22 cellular contexts compared by ENCODE assay signal in genomic region chr1:48616710-48617109, GRCh38.
"Had no signal": no experiment of that assay in that cellular context is flagged by ENCODE, and none has a peak within 500 bp of the region (broad histone marks: within the 10 kb centered on the region; RNA-seq: fewer than 3 reads in every experiment).

No MANE protein-coding gene starts in this region.

- H3K4me3 Mint-ChIP-seq: activated CD4-positive, alpha-beta T cell treated with anti-CD3 and anti-CD28 coated beads, Interleukin-2, amount 10 ng/mL, durations not matched to agents 24 days and 14 days; activated CD8-positive, alpha-beta T cell treated with anti-CD3 and anti-CD28 coated beads, Interleukin-2, amount 10 ng/mL, durations not matched to agents 7 days and 5 days; activated naive CD4-positive, alpha-beta T cell treated with anti-CD3 and anti-CD28 coated beads, Interleukin-2, amount 10 ng/mL, durations not matched to agents 7 days and 5 days; activated T-cell treated with anti-CD3 and anti-CD28 coated beads, Interleukin-2, amount 50 U/mL, for 4 hours; naive B cell; T-helper 2 cell treated with Interferon-gamma antibody and Interleukin-4, amounts not matched to agents 5 μg/mL and 100 μg/mL, for 36 hours; type B pancreatic cell had no signal

- H3K36me3 Mint-ChIP-seq: activated naive CD4-positive, alpha-beta T cell treated with anti-CD3 and anti-CD28 coated beads, Interleukin-2, amount 10 ng/mL, durations not matched to agents 7 days and 5 days; naive B cell; type B pancreatic cell had no signal

- H3K4me3 ChIP-seq: ascending aorta, gastroesophageal sphincter, heart right ventricle, left ventricle myocardium inferior, psoas muscle, stomach had no signal

- ATAC-seq: activated CD8-positive, alpha-beta T cell treated with anti-CD3 and anti-CD28 coated beads, Interleukin-2, amount 10 ng/mL, durations not matched to agents 7 days and 5 days; activated T-cell treated with anti-CD3 and anti-CD28 coated beads, Interleukin-2, amount 50 U/mL, for 4 hours; esophagus mucosa; gastroesophageal sphincter; heart right ventricle; psoas muscle; right cardiac atrium had no signal

- H3K36me3 ChIP-seq: ascending aorta, gastroesophageal sphincter, heart right ventricle, left ventricle myocardium inferior, stomach had no signal

- H3K9me3 Mint-ChIP-seq: activated CD4-positive, alpha-beta T cell treated with anti-CD3 and anti-CD28 coated beads, Interleukin-2, amount 10 ng/mL, durations not matched to agents 24 days and 14 days; activated naive CD4-positive, alpha-beta T cell treated with anti-CD3 and anti-CD28 coated beads, Interleukin-2, amount 10 ng/mL, durations not matched to agents 7 days and 5 days; activated T-cell treated with anti-CD3 and anti-CD28 coated beads, Interleukin-2, amount 50 U/mL, for 4 hours; naive B cell; T-helper 2 cell treated with Interferon-gamma antibody and Interleukin-4, amounts not matched to agents 5 μg/mL and 100 μg/mL, for 36 hours; type B pancreatic cell had no signal

- H3K27ac Mint-ChIP-seq: activated CD4-positive, alpha-beta T cell treated with anti-CD3 and anti-CD28 coated beads, Interleukin-2, amount 10 ng/mL, durations not matched to agents 24 days and 14 days; activated CD8-positive, alpha-beta T cell treated with anti-CD3 and anti-CD28 coated beads, Interleukin-2, amount 10 ng/mL, durations not matched to agents 7 days and 5 days; activated naive CD4-positive, alpha-beta T cell treated with anti-CD3 and anti-CD28 coated beads, Interleukin-2, amount 10 ng/mL, durations not matched to agents 7 days and 5 days; naive B cell; T-helper 2 cell treated with Interferon-gamma antibody and Interleukin-4, amounts not matched to agents 5 μg/mL and 100 μg/mL, for 36 hours; type B pancreatic cell had no signal

- H3K27me3 ChIP-seq: ascending aorta, gastroesophageal sphincter, stomach had no signal

- DNase-seq: activated CD4-positive, alpha-beta T cell treated with anti-CD3 and anti-CD28 coated beads, Interleukin-2, amount 10 ng/mL, durations not matched to agents 24 days and 14 days; activated CD4-positive, CD25-positive, alpha-beta regulatory T cell; activated CD8-positive, alpha-beta T cell treated with anti-CD3 and anti-CD28 coated beads, Interleukin-2, amount 10 ng/mL, durations not matched to agents 7 days and 5 days; activated effector memory CD4-positive, alpha-beta T cell treated with Interleukin-2 at 50 U/mL for 16 hours; activated naive CD4-positive, alpha-beta T cell treated with anti-CD3 and anti-CD28 coated beads, Interleukin-2, amount 10 ng/mL, durations not matched to agents 7 days and 5 days; activated T-cell treated with anti-CD3 and anti-CD28 coated beads, Interleukin-2, amount 50 U/mL, for 4 hours; cerebellar nuclear complex; cortex of kidney; effector CD4-positive, alpha-beta T cell; heart right ventricle; left ventricle myocardium inferior; naive B cell; psoas muscle; right cardiac atrium; small intestine; stimulated activated CD4-positive, alpha-beta T cell treated with anti-CD3 and anti-CD28 coated beads, Interleukin-4, amount 100 ng/mL, for 1 hour; stomach had no signal

- H3K27ac ChIP-seq: ascending aorta, gastroesophageal sphincter, heart right ventricle, left ventricle myocardium inferior, psoas muscle, stomach had no signal

- H3K9me3 ChIP-seq: ascending aorta, gastroesophageal sphincter, heart right ventricle, left ventricle myocardium inferior, psoas muscle, stomach had no signal

- H3K4me1 ChIP-seq: ascending aorta, left ventricle myocardium inferior had no signal

- H3K4me1 Mint-ChIP-seq: activated CD4-positive, alpha-beta T cell treated with anti-CD3 and anti-CD28 coated beads, Interleukin-2, amount 10 ng/mL, durations not matched to agents 24 days and 14 days; activated naive CD4-positive, alpha-beta T cell treated with anti-CD3 and anti-CD28 coated beads, Interleukin-2, amount 10 ng/mL, durations not matched to agents 7 days and 5 days had no signal
